ENCODE assay signal across 7 cellular contexts in the genomic region with DNA sequence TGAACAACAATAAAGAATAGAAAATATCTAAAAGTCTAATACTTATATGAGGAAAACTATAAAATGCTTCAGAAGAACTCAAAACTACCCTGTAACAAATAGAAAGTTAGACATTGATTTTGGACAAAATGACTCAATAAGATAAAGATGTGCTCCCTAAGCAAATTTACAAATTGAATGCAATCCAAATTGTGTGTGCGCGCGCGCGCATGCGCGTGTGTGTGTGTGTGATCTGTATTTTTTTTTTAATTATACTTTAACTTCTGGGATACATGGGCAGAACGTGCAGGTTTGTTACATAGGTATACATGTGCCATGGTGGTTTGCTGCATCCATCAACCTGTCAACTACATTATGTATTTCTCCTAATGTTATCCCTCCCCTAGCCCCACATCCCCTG.
"Had no signal": no experiment of that assay in that cellular context is flagged by ENCODE, and none has a peak within 500 bp of the region (broad histone marks: within the 10 kb centered on the region; RNA-seq: fewer than 3 reads in every experiment).

No MANE protein-coding gene starts in this region.

- FAIRE-seq: GM12878, GM12891, GM12892, GM18507, GM19239 had no signal

- H3K4me3 ChIP-seq: GM12878 had no signal

- ATAC-seq: GM12878 had no signal

- DNase-seq: GDM1, GF-D8 had no signal
